1 cellular context compared by ENCODE assay signal in the genomic region with DNA sequence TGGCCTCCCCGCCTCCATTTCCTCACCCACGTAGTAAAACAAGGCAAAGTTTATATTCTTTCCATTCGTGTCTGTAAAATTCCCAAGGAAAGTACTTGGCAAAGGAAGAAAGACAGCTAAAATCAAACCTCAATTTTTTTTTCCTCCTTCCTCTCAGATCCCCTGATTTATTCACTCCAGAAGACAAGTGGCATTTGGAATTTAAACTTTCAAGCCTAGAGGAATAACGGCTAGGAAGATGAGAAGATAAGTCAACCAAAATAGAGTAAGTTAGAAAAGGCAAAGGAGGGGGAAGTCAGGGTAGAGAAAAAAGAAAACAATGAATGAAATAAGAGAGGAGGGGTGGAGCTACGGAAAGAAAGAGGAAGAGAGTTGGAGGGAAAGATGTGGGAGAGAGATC.
TF ChIP-seq lines count a peak whose summit lies in the region.

No MANE protein-coding gene starts in this region.

TF ChIP-seq in H1, 55 proteins besides CTCF, POLR2A, EP300 and RAD21 (continued from another document):
- TF ChIP-seq CBX5 (IDR thresholded peaks at IDR 0.05; ENCODE audit: low read depth, low read length) (no peak), SAP30 (IDR thresholded peaks at IDR 0.05; ENCODE audit: insufficient read depth, insufficient replicate concordance, low read length) (no peak), PHF8 (conservative IDR thresholded peaks at IDR 0.05; ENCODE audit: low read depth, low read length) (no peak), RBBP5 (IDR thresholded peaks at IDR 0.05; ENCODE audit: borderline replicate concordance, low read depth, low read length) (no peak), MAFK (IDR thresholded peaks at IDR 0.05; ENCODE audit: low read depth, low read length) (no peak)
- TF ChIP-seq, protein P1, sequence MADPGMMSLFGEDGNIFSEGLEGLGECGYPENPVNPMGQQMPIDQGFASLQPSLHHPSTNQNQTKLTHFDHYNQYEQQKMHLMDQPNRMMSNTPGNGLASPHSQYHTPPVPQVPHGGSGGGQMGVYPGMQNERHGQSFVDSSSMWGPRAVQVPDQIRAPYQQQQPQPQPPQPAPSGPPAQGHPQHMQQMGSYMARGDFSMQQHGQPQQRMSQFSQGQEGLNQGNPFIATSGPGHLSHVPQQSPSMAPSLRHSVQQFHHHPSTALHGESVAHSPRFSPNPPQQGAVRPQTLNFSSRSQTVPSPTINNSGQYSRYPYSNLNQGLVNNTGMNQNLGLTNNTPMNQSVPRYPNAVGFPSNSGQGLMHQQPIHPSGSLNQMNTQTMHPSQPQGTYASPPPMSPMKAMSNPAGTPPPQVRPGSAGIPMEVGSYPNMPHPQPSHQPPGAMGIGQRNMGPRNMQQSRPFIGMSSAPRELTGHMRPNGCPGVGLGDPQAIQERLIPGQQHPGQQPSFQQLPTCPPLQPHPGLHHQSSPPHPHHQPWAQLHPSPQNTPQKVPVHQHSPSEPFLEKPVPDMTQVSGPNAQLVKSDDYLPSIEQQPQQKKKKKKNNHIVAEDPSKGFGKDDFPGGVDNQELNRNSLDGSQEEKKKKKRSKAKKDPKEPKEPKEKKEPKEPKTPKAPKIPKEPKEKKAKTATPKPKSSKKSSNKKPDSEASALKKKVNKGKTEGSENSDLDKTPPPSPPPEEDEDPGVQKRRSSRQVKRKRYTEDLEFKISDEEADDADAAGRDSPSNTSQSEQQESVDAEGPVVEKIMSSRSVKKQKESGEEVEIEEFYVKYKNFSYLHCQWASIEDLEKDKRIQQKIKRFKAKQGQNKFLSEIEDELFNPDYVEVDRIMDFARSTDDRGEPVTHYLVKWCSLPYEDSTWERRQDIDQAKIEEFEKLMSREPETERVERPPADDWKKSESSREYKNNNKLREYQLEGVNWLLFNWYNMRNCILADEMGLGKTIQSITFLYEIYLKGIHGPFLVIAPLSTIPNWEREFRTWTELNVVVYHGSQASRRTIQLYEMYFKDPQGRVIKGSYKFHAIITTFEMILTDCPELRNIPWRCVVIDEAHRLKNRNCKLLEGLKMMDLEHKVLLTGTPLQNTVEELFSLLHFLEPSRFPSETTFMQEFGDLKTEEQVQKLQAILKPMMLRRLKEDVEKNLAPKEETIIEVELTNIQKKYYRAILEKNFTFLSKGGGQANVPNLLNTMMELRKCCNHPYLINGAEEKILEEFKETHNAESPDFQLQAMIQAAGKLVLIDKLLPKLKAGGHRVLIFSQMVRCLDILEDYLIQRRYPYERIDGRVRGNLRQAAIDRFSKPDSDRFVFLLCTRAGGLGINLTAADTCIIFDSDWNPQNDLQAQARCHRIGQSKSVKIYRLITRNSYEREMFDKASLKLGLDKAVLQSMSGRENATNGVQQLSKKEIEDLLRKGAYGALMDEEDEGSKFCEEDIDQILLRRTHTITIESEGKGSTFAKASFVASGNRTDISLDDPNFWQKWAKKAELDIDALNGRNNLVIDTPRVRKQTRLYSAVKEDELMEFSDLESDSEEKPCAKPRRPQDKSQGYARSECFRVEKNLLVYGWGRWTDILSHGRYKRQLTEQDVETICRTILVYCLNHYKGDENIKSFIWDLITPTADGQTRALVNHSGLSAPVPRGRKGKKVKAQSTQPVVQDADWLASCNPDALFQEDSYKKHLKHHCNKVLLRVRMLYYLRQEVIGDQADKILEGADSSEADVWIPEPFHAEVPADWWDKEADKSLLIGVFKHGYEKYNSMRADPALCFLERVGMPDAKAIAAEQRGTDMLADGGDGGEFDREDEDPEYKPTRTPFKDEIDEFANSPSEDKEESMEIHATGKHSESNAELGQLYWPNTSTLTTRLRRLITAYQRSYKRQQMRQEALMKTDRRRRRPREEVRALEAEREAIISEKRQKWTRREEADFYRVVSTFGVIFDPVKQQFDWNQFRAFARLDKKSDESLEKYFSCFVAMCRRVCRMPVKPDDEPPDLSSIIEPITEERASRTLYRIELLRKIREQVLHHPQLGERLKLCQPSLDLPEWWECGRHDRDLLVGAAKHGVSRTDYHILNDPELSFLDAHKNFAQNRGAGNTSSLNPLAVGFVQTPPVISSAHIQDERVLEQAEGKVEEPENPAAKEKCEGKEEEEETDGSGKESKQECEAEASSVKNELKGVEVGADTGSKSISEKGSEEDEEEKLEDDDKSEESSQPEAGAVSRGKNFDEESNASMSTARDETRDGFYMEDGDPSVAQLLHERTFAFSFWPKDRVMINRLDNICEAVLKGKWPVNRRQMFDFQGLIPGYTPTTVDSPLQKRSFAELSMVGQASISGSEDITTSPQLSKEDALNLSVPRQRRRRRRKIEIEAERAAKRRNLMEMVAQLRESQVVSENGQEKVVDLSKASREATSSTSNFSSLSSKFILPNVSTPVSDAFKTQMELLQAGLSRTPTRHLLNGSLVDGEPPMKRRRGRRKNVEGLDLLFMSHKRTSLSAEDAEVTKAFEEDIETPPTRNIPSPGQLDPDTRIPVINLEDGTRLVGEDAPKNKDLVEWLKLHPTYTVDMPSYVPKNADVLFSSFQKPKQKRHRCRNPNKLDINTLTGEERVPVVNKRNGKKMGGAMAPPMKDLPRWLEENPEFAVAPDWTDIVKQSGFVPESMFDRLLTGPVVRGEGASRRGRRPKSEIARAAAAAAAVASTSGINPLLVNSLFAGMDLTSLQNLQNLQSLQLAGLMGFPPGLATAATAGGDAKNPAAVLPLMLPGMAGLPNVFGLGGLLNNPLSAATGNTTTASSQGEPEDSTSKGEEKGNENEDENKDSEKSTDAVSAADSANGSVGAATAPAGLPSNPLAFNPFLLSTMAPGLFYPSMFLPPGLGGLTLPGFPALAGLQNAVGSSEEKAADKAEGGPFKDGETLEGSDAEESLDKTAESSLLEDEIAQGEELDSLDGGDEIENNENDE (IDR thresholded peaks at IDR 0.05; ENCODE audit: insufficient replicate concordance, low read length): no peak
